In the genomic region with DNA sequence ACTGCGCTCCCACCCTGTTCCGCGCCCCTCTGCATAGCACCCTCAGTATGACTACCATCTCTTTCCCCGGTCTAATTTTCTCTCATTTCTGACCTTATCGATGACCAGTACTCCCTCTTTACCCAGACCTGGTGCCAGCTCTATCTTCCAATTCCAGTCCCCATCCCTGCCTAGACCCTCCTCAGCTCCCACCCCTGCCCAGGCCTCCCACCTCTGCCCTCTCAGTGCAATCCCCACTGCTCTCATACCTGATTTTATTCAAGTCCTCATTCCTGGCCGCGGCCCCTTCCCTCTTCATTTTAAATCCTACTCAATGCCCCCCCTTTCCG, we compare ENCODE assay signal across 8 cellular contexts. TPM values are rescaled to one million over a fixed set of nuclear protein-coding genes. Genes with fewer than 3 reads are reported as not detected.
DNase-seq lines count a peak whose midpoint lies in the region; ATAC-seq, FAIRE-seq and TF ChIP-seq lines count a peak whose summit lies in the region.

No MANE protein-coding gene starts in this region.

- H3K4me2 ChIP-seq in GM12878 (ENCODE audit: control insufficient read depth, insufficient read depth) (peak overlapping the region; percentile 97), mesenchymal stem cell (ENCODE audit: low read length, poor library complexity, severe bottlenecking) (peak overlapping the region; percentile 85)

- POLR2A ChIA-PET in A673 (lab: Charles Lee; ENCODE audit: low non-redundant PET) = no interaction called here
- POLR2A ChIA-PET in GM12878 (lab: Charles Lee) = interaction anchor here (1.0 to 4.0 kb wide), 3 partner anchors 8 to 1357 kb away, joined by 4 to 16 read pairs (median 5); no protein-coding TSS in a partner anchor

- intact Hi-C loops in A673 (cut with micrococcal nuclease; ENCODE audit: unreplicated experiment) = no loop called here
- intact Hi-C loops in GM12878 (cut with micrococcal nuclease; ENCODE audit: unreplicated experiment) = loop anchor here (1.0 to 10.0 kb wide), 4 partner anchors 43 to 1351 kb away; no protein-coding TSS in a partner anchor
- intact Hi-C loops in upper lobe of right lung (cut with DNase I) = no loop called here

- peak overlapping the region; percentile 83 for H3K4me3 ChIP-seq in A673 (ENCODE audit: low read depth, low read length, poor library complexity, severe bottlenecking)
- peak overlapping the region; percentile 82 for H3K4me3 ChIP-seq in Jurkat, Clone E6-1 (ENCODE audit: low read length)
- peak overlapping the region; percentile 89 for H3K4me3 ChIP-seq in GM12878
- peak overlapping the region; percentile 93 to 95 for H3K4me3 ChIP-seq in mesenchymal stem cell (ENCODE audit: insufficient read depth in 1 of 2, low read depth in 1 of 2, low read length in 2 of 2)
- H3K4me3 ChIP-seq in upper lobe of right lung = peak overlapping the region; percentile 79

- no peak overlapping the region for H2AK5ac ChIP-seq in mesenchymal stem cell (ENCODE audit: low read length, severe bottlenecking)

- H3K27ac ChIP-seq in A673 (ENCODE audit: low read depth, low read length, poor library complexity, severe bottlenecking) = peak overlapping the region; percentile 95
- peak overlapping the region; percentile 87 for H3K27ac ChIP-seq in GM12878 (ENCODE audit: control insufficient read depth, insufficient read depth)
- H3K27ac ChIP-seq in mesenchymal stem cell (ENCODE audit: low read length, poor library complexity, severe bottlenecking) = peak overlapping the region; percentile 14
- H3K27ac ChIP-seq in upper lobe of right lung = peak overlapping the region; percentile 96

- peak overlapping the region; percentile 3 for H4K91ac ChIP-seq in mesenchymal stem cell (ENCODE audit: low read length)

- TF ChIP-seq POLR2A in GM12878 (IDR thresholded peaks at IDR 0.05; ENCODE audit: low read depth, low read length) = no peak

- FAIRE-seq in GM12878 (lab: Jason Lieb, UNC) = no peak

- BruUV-seq in A673 (replicated peaks; lab: Mats Ljungman, UMichigan) (no TSS peak), GM12878 (replicated peaks; lab: Mats Ljungman, UMichigan) (no TSS peak)

- H3K9ac ChIP-seq in GM12878 (ENCODE audit: control insufficient read depth, insufficient read depth, low read length) (peak overlapping the region; percentile 65), mesenchymal stem cell (ENCODE audit: low read length) (peak overlapping the region; percentile 91)

- peak overlapping the region in 1 of 2 experiments; percentile 93 for H3K14ac ChIP-seq in mesenchymal stem cell (ENCODE audit: low read length in 2 of 2)

- H3K79me2 ChIP-seq in GM12878 (ENCODE audit: control insufficient read depth, insufficient read depth, low read length) = peaks cover 69% of the 10 kb centered on the region

- SMC1A ChIA-PET in GM12878 (lab: Charles Lee; ENCODE audit: uncharacterized antibody, unreplicated experiment) = interaction anchor here (0.7 to 3.4 kb wide), 11 partner anchors 10 to 1363 kb away, joined by 3 to 17 read pairs (median 5); no protein-coding TSS in a partner anchor

- H2AFZ ChIP-seq in GM12878 (ENCODE audit: control insufficient read depth, low read depth, low read length) = no peak overlapping the region; the same call in 1 of the 2 replicates
- H2AFZ ChIP-seq in mesenchymal stem cell (ENCODE audit: low read depth, low read length) = no peak overlapping the region

- H3K27me3 ChIP-seq in A673 (replicated peaks; ENCODE audit: insufficient read depth, low read depth, low read length, poor library complexity) = no peaks in the 10 kb centered on the region
- H3K27me3 ChIP-seq in GM12878 (replicated peaks in 1 of 2; ENCODE audit: control insufficient read depth in 2 of 2, insufficient read depth in 2 of 2, low read length in 1 of 2) = no peaks in the 10 kb centered on the region
- no peaks in the 10 kb centered on the region for H3K27me3 ChIP-seq in mesenchymal stem cell (ENCODE audit: control insufficient read depth in 1 of 2, insufficient read depth in 1 of 2, low read length in 2 of 2)
- H3K27me3 ChIP-seq in upper lobe of right lung = no peaks in the 10 kb centered on the region

- no peak overlapping the region for H2BK5ac ChIP-seq in mesenchymal stem cell (ENCODE audit: low read depth, low read length, poor library complexity, severe bottlenecking)

- TF ChIP-seq CTCF in A673 (conservative IDR thresholded peaks at IDR 0.05; ENCODE audit: low read depth, low read length) (no peak), GM12878 (IDR thresholded peaks at IDR 0.05 in 2 of 3, conservative IDR thresholded peaks at IDR 0.05 in 1 of 3; ENCODE audit: control insufficient read depth in 2 of 3, extremely low read depth in 1 of 3, insufficient read depth in 1 of 3, low read depth in 3 of 3, low read length in 3 of 3) (no peak), upper lobe of right lung (IDR thresholded peaks at IDR 0.05) (no peak)

- H3K79me1 ChIP-seq in mesenchymal stem cell (replicated peaks; ENCODE audit: low read length, poor library complexity, severe bottlenecking) = peaks cover 3% of the 10 kb centered on the region

- TF ChIP-seq EP300 in GM12878 (IDR thresholded peaks at IDR 0.05; ENCODE audit: borderline replicate concordance in 1 of 2, control insufficient read depth in 1 of 2, low read depth in 2 of 2, low read length in 2 of 2) = no peak

- TF ChIP-seq RAD21 in GM12878 (IDR thresholded peaks at IDR 0.05; ENCODE audit: insufficient read depth, low read depth, low read length) = no peak

- CTCF ChIA-PET in A673 (lab: Charles Lee) (no interaction called here), GM12878 (lab: Yijun Ruan, JAX) (interaction anchor here (1.0 to 2.4 kb wide), 4 partner anchors 9 to 72 kb away, joined by 3 to 7 read pairs (median 5); no protein-coding TSS in a partner anchor)

- ATAC-seq in GM12878 (peak; percentile 28), upper lobe of right lung (no peak)

- WGBS in GM12878 (ENCODE audit: insufficient coverage, insufficient replicate concordance, low lambda C conversion rate, missing lambda C conversion rate) = under 1% methylated on average over 8 of the region's 8 CpGs
- WGBS in mesenchymal stem cell = 3% methylated on average over 8 of the region's 8 CpGs

- H2BK15ac ChIP-seq in mesenchymal stem cell (ENCODE audit: low read depth, poor library complexity, severe bottlenecking) = no peak overlapping the region

- H3K9me3 ChIP-seq in A673 (ENCODE audit: low read depth, low read length, poor library complexity, severe bottlenecking) (no peaks in the 10 kb centered on the region), GM12878 (replicated peaks; ENCODE audit: control insufficient read depth, insufficient read depth, low read length) (no peaks in the 10 kb centered on the region), mesenchymal stem cell (ENCODE audit: control insufficient read depth, low read length) (no peaks in the 10 kb centered on the region), upper lobe of right lung (no peaks in the 10 kb centered on the region)

- no peak overlapping the region for H4K8ac ChIP-seq in mesenchymal stem cell (ENCODE audit: low read length)

- H3K4me1 ChIP-seq in A673 (ENCODE audit: insufficient read depth, low read length, poor library complexity, severe bottlenecking) (peaks cover 34% of the 10 kb centered on the region), GM12878 (ENCODE audit: control insufficient read depth, insufficient read depth, low read length) (peaks cover 18% of the 10 kb centered on the region), mesenchymal stem cell (ENCODE audit: control insufficient read depth, insufficient read depth, low read depth, low read length) (peaks cover 4% of the 10 kb centered on the region), upper lobe of right lung (peaks cover 65% of the 10 kb centered on the region)

- H4K20me1 ChIP-seq in GM12878 (ENCODE audit: control insufficient read depth, insufficient read depth) = no peaks in the 10 kb centered on the region

- RAD21 ChIA-PET in GM12878 (lab: Charles Lee; ENCODE audit: unreplicated experiment) = interaction anchor here (0.7 to 2.7 kb wide), 7 partner anchors 38 to 83 kb away, joined by 3 to 8 read pairs (median 4); no protein-coding TSS in a partner anchor

- H3K4ac ChIP-seq in mesenchymal stem cell (ENCODE audit: low read depth in 1 of 2, low read length in 2 of 2) = peak overlapping the region in 1 of 2 experiments; percentile 100

- H2BK120ac ChIP-seq in mesenchymal stem cell (ENCODE audit: low read depth, low read length) = no peak overlapping the region

- H3K36me3 ChIP-seq in A673 (ENCODE audit: insufficient read depth, low read length, poor library complexity, severe bottlenecking) = no peaks in the 10 kb centered on the region
- no peaks in the 10 kb centered on the region for H3K36me3 ChIP-seq in GM12878 (ENCODE audit: control insufficient read depth in 2 of 2, insufficient read depth in 2 of 2, low read length in 1 of 2)
- no peaks in the 10 kb centered on the region for H3K36me3 ChIP-seq in mesenchymal stem cell (ENCODE audit: control insufficient read depth in 1 of 2, insufficient read depth in 2 of 2, low read depth in 1 of 2, low read length in 2 of 2)
- no peaks in the 10 kb centered on the region for H3K36me3 ChIP-seq in upper lobe of right lung

- in situ Hi-C loops in GM12878 (cut with MboI) = no loop called here

- H3K18ac ChIP-seq in mesenchymal stem cell (ENCODE audit: low read depth in 1 of 2, low read length in 2 of 2) = peak overlapping the region; percentile 81 to 100

- DNase-seq in A673 (ENCODE audit: low spot score) = no peak
- no peak for DNase-seq in Jurkat, Clone E6-1 (ENCODE audit: low read depth, low spot score)
- no peak for DNase-seq in GM12878 (ENCODE audit: low read depth, low spot score)
- DNase-seq in mesenchymal stem cell = no peak
- no peak for DNase-seq in upper lobe of right lung
- DNase-seq in kidney tubule cell (ENCODE audit: low spot score) = no peak
- no peak for DNase-seq in central memory CD4-positive, alpha-beta T cell
- no peak for DNase-seq in stimulated activated CD4-positive, alpha-beta T cell treated with anti-CD3 and anti-CD28 coated beads, Interleukin-12 subunit alpha, Interleukin-12 subunit beta, amount 100 ng/mL, for 4 hours

- no peak overlapping the region for H3K23ac ChIP-seq in mesenchymal stem cell (ENCODE audit: low read length in 2 of 2)

- H2BK12ac ChIP-seq in mesenchymal stem cell (ENCODE audit: low read length in 2 of 2) = peak overlapping the region in 1 of 2 experiments; percentile 71

RNA-seq across cellular contexts. Expression of gene USP24, which starts 1.3 kb away (rescaled TPM):
- total RNA-seq in A673 (2021) (53.0 and 54.6 TPM in 2 replicates), GM12878 (2014; rRNA removed) (28.7 and 34.1 TPM in 2 replicates), GM12878 (2014; rRNA removed; fragmentation: Illumina TruSeq; extraction: Trizol) (36.5 and 42.7 TPM in 2 replicates), GM12878 (2021) (26.8 and 32.1 TPM in 2 replicates), upper lobe of right lung (39.5 TPM)
- 26.5 TPM for polyA plus RNA-seq in Jurkat, Clone E6-1 (2012; ENCODE audit: insufficient read depth, insufficient read length)
- total RNA-seq in GM12878 (2013; cell fraction: nucleolus; rRNA removed) = 162 TPM in 2 replicates
- polyA plus RNA-seq in GM12878 (2011; ENCODE audit: low read depth) = 15.9 TPM
- polyA plus RNA-seq in GM12878 (2011; rRNA removed) (22.7 and 24.2 TPM in 2 replicates), GM12878 (2014; fragmentation: Illumina TruSeq; extraction: Trizol) (31.0 and 37.2 TPM in 2 replicates), GM12878 (2014; fragmentation: Nextera tagmentation; extraction: Ambion mirVana) (1 to 10 TPM; 4.6 to 6.4 TPM), GM12878 (2014; rRNA removed) (22.9 and 27.8 TPM in 2 replicates), GM12878 (2016; fragmentation: Nextera tagmentation; extraction: Ambion mirVana) (1 to 10 TPM; 8.4 to 9.6 TPM)
- polyA plus RNA-seq in GM12878 (2011; cell fraction: cytosol; rRNA removed) = 14.3 and 19.6 TPM in 2 replicates
- polyA plus RNA-seq in GM12878 (2011; cell fraction: nucleus; rRNA removed) = 32.8 and 35.9 TPM in 2 replicates
- polyA plus RNA-seq in GM12878 (2012) = 17.2 and 18.5 TPM in 2 replicates
- polyA minus RNA-seq in GM12878 (2011; rRNA and poly(A)+ RNA removed) = 64.6 and 80.2 TPM in 2 replicates
- 22.3 and 27.1 TPM in 2 replicates for polyA minus RNA-seq in GM12878 (2011; cell fraction: cytosol; rRNA and poly(A)+ RNA removed)
- 49.0 and 65.9 TPM in 2 replicates for polyA minus RNA-seq in GM12878 (2011; cell fraction: nucleus; rRNA and poly(A)+ RNA removed)
- polyA plus RNA-seq in mesenchymal stem cell (2013, experiment 1 of 2) = 14.4 TPM
- 13.3 TPM for polyA plus RNA-seq in mesenchymal stem cell (2013, experiment 2 of 2)

Comparison
In these comparisons a context has a peak if more than half of its experiments do, and no peak if none do; other contexts are left out.
1. H3K27ac ChIP-seq: peak in every context shown above with its lines; median percentile 96 in upper lobe of right lung; 95 in A673; 87 in GM12878; 14 in mesenchymal stem cell.